10 cellular contexts compared by ENCODE assay signal in the genomic region with DNA sequence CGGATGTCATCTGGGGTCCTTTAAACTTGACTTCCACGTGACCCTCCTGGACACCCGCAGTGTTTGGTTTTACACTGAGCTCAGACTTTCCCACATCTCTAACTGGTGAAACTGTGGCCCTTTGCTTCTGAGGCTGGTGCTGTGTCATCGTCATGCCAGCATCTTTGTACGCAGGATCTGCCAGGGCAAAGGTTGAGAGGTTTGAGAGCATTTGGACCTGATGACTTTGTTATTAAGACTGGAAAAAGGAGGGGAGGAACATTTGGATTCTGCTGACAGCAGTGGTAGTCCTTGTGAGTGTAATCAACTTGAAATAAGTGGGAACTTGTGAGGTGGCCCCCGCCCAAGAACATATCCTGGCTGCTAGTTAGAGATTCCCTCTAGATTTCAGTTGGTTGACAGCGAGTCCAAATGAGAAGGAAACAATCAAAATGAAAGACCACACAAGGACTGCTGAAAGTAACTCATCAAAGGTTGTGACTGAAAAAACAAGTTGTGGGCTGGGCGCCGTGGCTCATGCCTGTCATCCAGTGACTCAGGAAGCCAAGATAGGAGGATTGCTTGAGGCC.
DNase-seq lines count a peak whose midpoint lies in the region; ATAC-seq and TF ChIP-seq lines count a peak whose summit lies in the region.
"Had no signal": no experiment of that assay in that cellular context is flagged by ENCODE, and none has a peak within 500 bp of the region (broad histone marks: within the 10 kb centered on the region; RNA-seq: fewer than 3 reads in every experiment).

No MANE protein-coding gene starts in this region.

- H3K36me3 ChIP-seq in hepatocyte (replicated peaks; ENCODE audit: insufficient read depth, low read depth) (no peaks in the 10 kb centered on the region), lower lobe of right lung (peaks cover 6% of the 10 kb centered on the region)
- H3K36me3 ChIP-seq: breast epithelium had no signal

- no peak overlapping the region for H3K4me2 ChIP-seq in hepatocyte

- DNase-seq in activated T-cell treated with anti-CD3 and anti-CD28 coated beads for 48 hours (ENCODE audit: low read depth) = peak; percentile 71
- DNase-seq in activated T-cell treated with anti-CD3 and anti-CD28 coated beads for 4 hours = no peak
- DNase-seq in activated T-cell treated with anti-CD3 and anti-CD28 coated beads, Interleukin-2, amount 50 U/mL, for 4 hours = no peak
- no peak for DNase-seq in hepatocyte (ENCODE audit: low spot score)
- peak; percentile 27 for DNase-seq in stimulated activated CD8-positive, alpha-beta memory T cell treated with anti-CD3 and anti-CD28 coated beads, Interleukin-7, amount 100 ng/mL, for 24 hours (ENCODE audit: low read depth)
- no peak for DNase-seq in OCI-M1 (lab: John Stamatoyannopoulos, UW)
- DNase-seq in lower lobe of right lung = no peak
- DNase-seq: foreskin keratinocyte had no signal

- peaks cover 9% of the 10 kb centered on the region for H3K9me3 Mint-ChIP-seq in activated T-cell treated with anti-CD3 and anti-CD28 coated beads, Interleukin-2, amount 50 U/mL, for 4 hours

- peaks cover 6% of the 10 kb centered on the region for H3K79me2 ChIP-seq in hepatocyte

- H3K4me1 Mint-ChIP-seq in activated T-cell treated with anti-CD3 and anti-CD28 coated beads, Interleukin-2, amount 50 U/mL, for 4 hours (ENCODE audit: low read depth) = peaks cover 25% of the 10 kb centered on the region

- H3K36me3 Mint-ChIP-seq in activated T-cell treated with anti-CD3 and anti-CD28 coated beads, Interleukin-2, amount 50 U/mL, for 4 hours (ENCODE audit: insufficient read depth) = no peaks in the 10 kb centered on the region

- H3K9me3 ChIP-seq in hepatocyte (ENCODE audit: low read depth) (no peaks in the 10 kb centered on the region), lower lobe of right lung (peaks cover 7% of the 10 kb centered on the region)

- TF ChIP-seq CTCF in hepatocyte (IDR thresholded peaks at IDR 0.05; ENCODE audit: poor library complexity) (no peak), lower lobe of right lung (IDR thresholded peaks at IDR 0.05) (no peak)

- H3K27ac ChIP-seq in hepatocyte (peak overlapping the region; percentile 97), lower lobe of right lung (no peak overlapping the region)
- H3K27ac ChIP-seq: breast epithelium, foreskin keratinocyte had no signal

- peaks cover 3% of the 10 kb centered on the region for H3K27me3 Mint-ChIP-seq in activated T-cell treated with anti-CD3 and anti-CD28 coated beads, Interleukin-2, amount 50 U/mL, for 4 hours (ENCODE audit: low read depth)

- peaks cover 27% of the 10 kb centered on the region for H3K4me1 ChIP-seq in hepatocyte (ENCODE audit: insufficient read depth)
- H3K4me1 ChIP-seq in lower lobe of right lung = no peaks in the 10 kb centered on the region
- H3K4me1 ChIP-seq: breast epithelium, foreskin keratinocyte had no signal

- no peak overlapping the region for H3K4me3 Mint-ChIP-seq in activated T-cell treated with anti-CD3 and anti-CD28 coated beads, Interleukin-2, amount 50 U/mL, for 4 hours

- 88% methylated on average over 9 of the region's 9 CpGs for WGBS in hepatocyte (ENCODE audit: low lambda C conversion rate, missing lambda C conversion rate)

- no peaks in the 10 kb centered on the region for H3K27me3 ChIP-seq in hepatocyte
- no peaks in the 10 kb centered on the region for H3K27me3 ChIP-seq in lower lobe of right lung (ENCODE audit: low read depth)
- H3K27me3 ChIP-seq: breast epithelium, foreskin keratinocyte had no signal

- H3K9me2 ChIP-seq in hepatocyte (replicated peaks; ENCODE audit: insufficient read depth) = no peaks in the 10 kb centered on the region

- H2AFZ ChIP-seq in hepatocyte = no peak overlapping the region

- H4K20me1 ChIP-seq in hepatocyte (ENCODE audit: insufficient read depth, poor library complexity, severe bottlenecking) = no peaks in the 10 kb centered on the region

- H3K4me3 ChIP-seq in hepatocyte (no peak overlapping the region), lower lobe of right lung (no peak overlapping the region)
- H3K4me3 ChIP-seq: breast epithelium had no signal

- intact Hi-C loops in lower lobe of right lung (cut with DNase I) = no loop called here

- ATAC-seq in activated T-cell treated with anti-CD3 and anti-CD28 coated beads, Interleukin-2, amount 50 U/mL, for 4 hours = peak; percentile 81 to 83
- ATAC-seq in HG03139 (IDR thresholded peaks at IDR 0.05; ENCODE audit: unreplicated experiment) = no peak
- ATAC-seq in lower lobe of right lung = no peak
- ATAC-seq: foreskin keratinocyte had no signal

Comparison
In these comparisons a context has a peak if more than half of its experiments do, and no peak if none do; other contexts are left out.
1. DNase-seq: peak in activated T-cell treated with anti-CD3 and anti-CD28 coated beads for 48 hours (single experiment) and stimulated activated CD8-positive, alpha-beta memory T cell treated with anti-CD3 and anti-CD28 coated beads, Interleukin-7, amount 100 ng/mL, for 24 hours (single experiment); none in activated T-cell treated with anti-CD3 and anti-CD28 coated beads for 4 hours (single experiment), activated T-cell treated with anti-CD3 and anti-CD28 coated beads, Interleukin-2, amount 50 U/mL, for 4 hours (single experiment), hepatocyte (single experiment), OCI-M1 (single experiment) and lower lobe of right lung (single experiment).
2. ATAC-seq: peak in activated T-cell treated with anti-CD3 and anti-CD28 coated beads, Interleukin-2, amount 50 U/mL, for 4 hours (2 of 2); none in HG03139 (single experiment) and lower lobe of right lung (0 of 2).